3 cellular contexts compared by ENCODE assay signal in the genomic region with DNA sequence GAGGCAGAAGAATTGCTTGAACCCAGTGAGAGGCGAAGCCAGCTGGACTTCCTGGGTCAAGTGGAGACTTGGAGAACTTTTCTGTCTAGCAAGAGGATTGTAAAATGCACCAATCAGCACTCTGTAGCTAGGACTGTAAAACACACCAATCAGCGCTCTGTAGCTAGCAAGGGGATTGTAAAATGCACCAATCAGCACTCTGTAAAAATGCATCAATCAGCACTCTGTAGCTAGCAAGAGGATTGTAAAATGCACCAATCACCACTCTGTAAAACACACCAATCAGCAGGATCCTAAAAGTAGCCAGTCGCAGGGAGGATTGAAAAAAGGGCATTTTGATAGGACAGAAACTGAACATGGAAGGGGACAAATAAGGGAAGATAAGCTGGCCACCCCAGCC. TPM values are rescaled to one million over a fixed set of nuclear protein-coding genes. Genes with fewer than 3 reads are reported as not detected.
DNase-seq lines count a peak whose midpoint lies in the region; ATAC-seq, FAIRE-seq and TF ChIP-seq lines count a peak whose summit lies in the region.
"Not testable (repeated sequence)": the region's sequence is repeated elsewhere in the genome, so short reads cannot be mapped to it uniquely, and the experiment has no call there.

No MANE protein-coding gene starts in this region.

- not testable (repeated sequence) for ATAC-seq in A549; HepG2; memory B cell (ENCODE audit: low read depth)

- H3K79me2 ChIP-seq in HepG2 (ENCODE audit: insufficient read depth, low read length), result not testable (repeated sequence)

- not testable (repeated sequence) for H3K36me3 Mint-ChIP-seq in memory B cell

- FAIRE-seq in A549 (lab: Jason Lieb, UNC); HepG2 (lab: Jason Lieb, UNC): not testable (repeated sequence)

- not testable (repeated sequence) for H3K9me3 ChIP-seq in A549; HepG2 (ENCODE audit: low read length)

- H3K4me1 ChIP-seq in A549; HepG2 (ENCODE audit: insufficient read depth, low read length): not testable (repeated sequence)

- H3K4me2 ChIP-seq in A549; HepG2 (ENCODE audit: low read depth, low read length): not testable (repeated sequence)

- not testable (repeated sequence) for H3K4me1 Mint-ChIP-seq in memory B cell

- DNase-seq in A549 (ENCODE audit: low read depth in 1 of 2, low spot score in 1 of 2); HepG2 (ENCODE audit: low spot score); memory B cell (ENCODE audit: low spot score in 2 of 2): not testable (repeated sequence)

- intact Hi-C loops in HepG2 (cut with micrococcal nuclease; ENCODE audit: unreplicated experiment), result not testable (repeated sequence)

- POLR2A ChIA-PET in A549 (lab: Yijun Ruan, JAX); HepG2 (lab: Yijun Ruan, JAX): not testable (repeated sequence)

- not testable (repeated sequence) for TF ChIP-seq POLR2A in A549 (IDR thresholded peaks at IDR 0.05; ENCODE audit: low read length); HepG2 (IDR thresholded peaks at IDR 0.05; ENCODE audit: insufficient read depth in 1 of 2, low read depth in 2 of 2, low read length in 2 of 2)

- TF ChIP-seq RAD21 in A549 (conservative IDR thresholded peaks at IDR 0.05 in 1 of 2, IDR thresholded peaks at IDR 0.05 in 1 of 2); HepG2 (CRISPR knock-in tag; IDR thresholded peaks at IDR 0.05): not testable (repeated sequence)

- not testable (repeated sequence) for BruUV-seq in HepG2 (replicated peaks; lab: Mats Ljungman, UMichigan)

- not testable (repeated sequence) for H3K27ac ChIP-seq in A549; HepG2 (ENCODE audit: extremely low read length, insufficient read depth, low read length)

- not testable (repeated sequence) for TF ChIP-seq CTCF in A549 (IDR thresholded peaks at IDR 0.05); HepG2 (CRISPR knock-in tag; IDR thresholded peaks at IDR 0.05)

- H3K27me3 Mint-ChIP-seq in memory B cell, result not testable (repeated sequence)

- H3K9ac ChIP-seq in HepG2 (ENCODE audit: insufficient read depth, low read depth, low read length), result not testable (repeated sequence)

- not testable (repeated sequence) for H4K20me1 ChIP-seq in HepG2 (ENCODE audit: insufficient read depth, low read length)

- not testable (repeated sequence) for H2AFZ ChIP-seq in HepG2 (ENCODE audit: low read length)

- in situ Hi-C loops in HepG2 (cut with HindIII; ENCODE audit: extremely low pct_ligation_motif_present, low pct_unique_long_range_greater_than_20kb), result not testable (repeated sequence)

- peak overlapping the region; percentile 71 for H3K27ac Mint-ChIP-seq in memory B cell

- TF ChIP-seq EP300 in A549 (IDR thresholded peaks at IDR 0.05); HepG2 (IDR thresholded peaks at IDR 0.05; ENCODE audit: low read depth in 2 of 2, low read length in 2 of 2); HepG2 (CRISPR knock-in tag; IDR thresholded peaks at IDR 0.05; ENCODE audit: borderline replicate concordance): not testable (repeated sequence)

- H3K36me3 ChIP-seq in HepG2 (replicated peaks in 1 of 2; ENCODE audit: control insufficient read depth in 1 of 2, insufficient read depth in 2 of 2, low read length in 2 of 2), result not testable (repeated sequence)

- CTCF ChIA-PET in A549 (lab: Yijun Ruan, JAX); HepG2 (lab: Yijun Ruan, JAX; ENCODE audit: low intra/inter-chr PET ratio, low total read pairs): not testable (repeated sequence)

- not testable (repeated sequence) for H3K27me3 ChIP-seq in HepG2 (ENCODE audit: control insufficient read depth in 1 of 2, insufficient read depth in 2 of 2, low read length in 2 of 2)

- not testable (repeated sequence) for H3K4me3 ChIP-seq in A549; HepG2 (replicated peaks in 1 of 3; ENCODE audit: insufficient read depth in 1 of 3, low read depth in 2 of 3, low read length in 3 of 3)

- not testable (repeated sequence) for H3K9me3 Mint-ChIP-seq in memory B cell

- H3K4me3 Mint-ChIP-seq in memory B cell, result not testable (repeated sequence)

- 93% methylated on average over 3 of the region's 3 CpGs for WGBS in A549 (ENCODE audit: missing lambda C conversion rate)
- 56% methylated on average over 3 of the region's 3 CpGs for WGBS in HepG2 (ENCODE audit: low lambda C conversion rate)

TF ChIP-seq in A549, 52 proteins besides CTCF, POLR2A, EP300 and RAD21:
- peak; percentile 83 for TF ChIP-seq MAFK (IDR thresholded peaks at IDR 0.05; ENCODE audit: partially characterized antibody)

TF ChIP-seq in HepG2, 621 proteins besides CTCF, POLR2A, EP300 and RAD21:
- TF ChIP-seq MAFF (IDR thresholded peaks at IDR 0.05; ENCODE audit: low read depth, low read length) (0 out of 2 replicates have a peak, but pooled peaks have one; percentile 12), MAFK (conservative IDR thresholded peaks at IDR 0.05 in 1 of 2, IDR thresholded peaks at IDR 0.05 in 1 of 2; ENCODE audit: low read length in 2 of 2) (peak in 1 of 2 experiments; percentile 52; a peak in 2 of 4 replicates)

RNA-seq across cellular contexts. Expression of gene TLE1, which starts 41.2 kb away (rescaled TPM):
- polyA plus RNA-seq in A549 (2011; rRNA removed), result 100 and 117 TPM in 2 replicates
- polyA plus RNA-seq in A549 (2012; cell fraction: cytosol; rRNA removed), result 76.4 and 99.5 TPM in 2 replicates
- 116 and 118 TPM in 2 replicates for polyA plus RNA-seq in A549 (2012; cell fraction: nucleus; rRNA removed)
- polyA plus RNA-seq in A549 (2017; fragmentation: RNase III; extraction: RNeasy Plus Mini Kit Qiagen cat#74134 plus additional on column Dnase treatment), result 45.8 to 53.4 TPM (median 51.7 TPM) in 3 replicates
- polyA minus RNA-seq in A549 (2011; rRNA and poly(A)+ RNA removed), result 100 and 117 TPM in 2 replicates
- total RNA-seq in HepG2 (2016; rRNA removed; fragmentation: Illumina TruSeq; extraction: Trizol), result 30.7 and 35.9 TPM in 2 replicates
- 10.5 and 15.5 TPM in 2 replicates for total RNA-seq in HepG2 (2016; cell fraction: cytosol; rRNA removed; fragmentation: Illumina TruSeq; extraction: Trizol; ENCODE audit: low read depth)
- 28.4 and 35.8 TPM in 2 replicates for total RNA-seq in HepG2 (2016; cell fraction: insoluble cytoplasmic fraction; rRNA removed; fragmentation: Illumina TruSeq; extraction: Trizol)
- total RNA-seq in HepG2 (2016; cell fraction: membrane; rRNA removed; fragmentation: Illumina TruSeq; extraction: Trizol), result 21.3 and 25.1 TPM in 2 replicates
- total RNA-seq in HepG2 (2016; cell fraction: nucleus; rRNA removed; fragmentation: Illumina TruSeq; extraction: Trizol), result 32.7 and 35.7 TPM in 2 replicates
- 109 and 121 TPM in 2 replicates for polyA plus RNA-seq in HepG2 (2011; rRNA removed)
- 81.0 and 82.2 TPM in 2 replicates for polyA plus RNA-seq in HepG2 (2011; cell fraction: cytosol; rRNA removed)
- polyA plus RNA-seq in HepG2 (2011; cell fraction: nucleus; rRNA removed), result 88.7 and 102 TPM in 2 replicates
- 76.2 and 83.2 TPM in 2 replicates for polyA plus RNA-seq in HepG2 (2012)
- polyA plus RNA-seq in HepG2 (2016; cell fraction: cytosol; fragmentation: Illumina TruSeq; extraction: Trizol; ENCODE audit: low read depth), result 5.7 and 6.0 TPM in 2 replicates
- 37.9 and 46.7 TPM in 2 replicates for polyA plus RNA-seq in HepG2 (2016; cell fraction: insoluble cytoplasmic fraction; fragmentation: Illumina TruSeq; extraction: Trizol; ENCODE audit: low read depth)
- 16.5 and 18.0 TPM in 2 replicates for polyA plus RNA-seq in HepG2 (2016; cell fraction: membrane; fragmentation: Illumina TruSeq; extraction: Trizol; ENCODE audit: low read depth)
- polyA plus RNA-seq in HepG2 (2016; cell fraction: nucleus; fragmentation: Illumina TruSeq; extraction: Trizol; ENCODE audit: insufficient read depth, low read depth), result 51.4 and 59.9 TPM in 2 replicates
- 0.94 and 127 TPM in 2 replicates for polyA minus RNA-seq in HepG2 (2011; rRNA and poly(A)+ RNA removed; ENCODE audit: low replicate concordance)
- 63.4 and 65.8 TPM in 2 replicates for polyA minus RNA-seq in HepG2 (2011; cell fraction: cytosol; rRNA and poly(A)+ RNA removed)
- polyA minus RNA-seq in HepG2 (2011; cell fraction: nucleus; rRNA and poly(A)+ RNA removed), result 111 and 120 TPM in 2 replicates
